Comparison of ENCODE assay signal across 8 cellular contexts in the genomic region with DNA sequence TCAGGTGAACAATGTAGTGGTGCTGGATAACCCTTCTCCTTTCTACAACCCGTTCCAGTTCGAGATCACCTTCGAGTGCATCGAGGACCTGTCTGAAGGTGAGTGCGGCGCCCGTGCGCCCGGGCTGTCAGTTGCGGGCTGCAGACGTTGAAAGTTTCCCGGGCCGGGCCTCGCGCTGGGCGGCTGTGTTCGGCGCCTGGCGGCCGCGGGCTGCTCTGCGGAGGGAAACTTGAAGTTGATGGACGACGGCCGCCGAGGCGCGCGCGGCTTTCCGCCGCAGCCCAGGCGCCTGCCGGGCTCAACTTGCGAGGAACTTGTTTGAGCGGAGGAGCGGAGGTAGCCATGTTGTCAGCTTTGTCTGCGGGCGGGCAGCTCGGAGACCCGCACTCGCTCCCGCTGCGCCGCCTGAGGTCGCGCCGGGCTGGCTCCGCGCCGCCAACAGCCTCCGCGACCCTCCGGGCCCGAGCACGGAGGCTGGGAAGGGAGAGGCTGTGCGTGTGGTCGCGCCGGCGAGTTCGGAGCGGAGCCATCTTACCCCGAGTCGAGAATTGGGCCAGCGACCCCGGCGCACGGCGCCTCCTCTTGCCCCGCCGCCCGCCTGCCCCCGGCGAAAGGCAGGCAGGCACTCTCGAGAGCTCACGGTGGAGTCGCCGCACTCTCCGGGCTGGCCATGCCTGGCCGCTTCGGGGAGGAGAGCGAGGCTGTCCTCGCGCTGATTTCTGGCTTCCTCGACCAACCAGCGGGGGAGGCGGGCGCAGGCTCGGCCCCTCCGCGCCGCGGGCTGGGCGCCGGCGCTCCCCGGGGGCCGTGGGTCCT. TPM values are rescaled to one million over a fixed set of nuclear protein-coding genes. Genes with fewer than 3 reads are reported as not detected.
DNase-seq lines count a peak whose midpoint lies in the region; ATAC-seq and TF ChIP-seq lines count a peak whose summit lies in the region.

No MANE protein-coding gene starts in this region.

- TF ChIP-seq CTCF in retinal pigment epithelial cell (conservative IDR thresholded peaks at IDR 0.05; ENCODE audit: low read depth, low read length) = no peak

- H3K4me3 ChIP-seq in retinal pigment epithelial cell (ENCODE audit: low read length) = peak overlapping the region; percentile 68

- H3K4me1 Mint-ChIP-seq in T-helper 1 cell treated with Interleukin-12 subunit alpha and Interleukin-12 subunit beta and Interleukin-4 antibody, amounts not matched to agents 30 μg/mL and 1 μg/mL, for 36 hours (ENCODE audit: low read depth) = peaks cover 42% of the 10 kb centered on the region

- ATAC-seq in GM21526 (IDR thresholded peaks at IDR 0.05; ENCODE audit: low FRiP score, unreplicated experiment) = peak; percentile 33

- DNase-seq in Daoy (ENCODE audit: low read depth) = peak; percentile 68
- peak; percentile 22 for DNase-seq in HuH-7 (ENCODE audit: low spot score)
- peak in 52 of 58 donors; percentile 10 to 78 (median 59) for DNase-seq in anterior cingulate cortex (lab: John Stamatoyannopoulos, UW)
- peak; percentile 69 for DNase-seq in hepatic stellate cell (ENCODE audit: low spot score)
- no peak for DNase-seq in retinal pigment epithelial cell (ENCODE audit: low read depth)
- DNase-seq in A172 (ENCODE audit: low spot score) = no peak

- H3K9me3 Mint-ChIP-seq in T-helper 1 cell treated with Interleukin-12 subunit alpha and Interleukin-12 subunit beta and Interleukin-4 antibody, amounts not matched to agents 30 μg/mL and 1 μg/mL, for 36 hours = no peaks in the 10 kb centered on the region

- peak overlapping the region; percentile 91 for H3K4me3 Mint-ChIP-seq in T-helper 1 cell treated with Interleukin-12 subunit alpha and Interleukin-12 subunit beta and Interleukin-4 antibody, amounts not matched to agents 30 μg/mL and 1 μg/mL, for 36 hours

- H3K27ac Mint-ChIP-seq in T-helper 1 cell treated with Interleukin-12 subunit alpha and Interleukin-12 subunit beta and Interleukin-4 antibody, amounts not matched to agents 30 μg/mL and 1 μg/mL, for 36 hours = peak overlapping the region; percentile 99

- peaks cover 21% of the 10 kb centered on the region for H3K36me3 Mint-ChIP-seq in T-helper 1 cell treated with Interleukin-12 subunit alpha and Interleukin-12 subunit beta and Interleukin-4 antibody, amounts not matched to agents 30 μg/mL and 1 μg/mL, for 36 hours (ENCODE audit: low read depth)

- H3K27me3 Mint-ChIP-seq in T-helper 1 cell treated with Interleukin-12 subunit alpha and Interleukin-12 subunit beta and Interleukin-4 antibody, amounts not matched to agents 30 μg/mL and 1 μg/mL, for 36 hours (ENCODE audit: low read depth) = no peaks in the 10 kb centered on the region

RNA-seq across cellular contexts. Expression of gene ASF1A, which starts 0.7 kb away (rescaled TPM):
- 41.5 and 42.5 TPM in 2 replicates for total RNA-seq in Daoy (2014; rRNA removed; shearing (Covaris generic))
- total RNA-seq in A172 (2014; rRNA removed; shearing (Covaris generic)) = 46.9 and 54.8 TPM in 2 replicates

RNA-seq across cellular contexts. Expression of gene MCM9, which starts 40.3 kb away (rescaled TPM):
- total RNA-seq in Daoy (2014; rRNA removed; shearing (Covaris generic)) = 6.9 and 17.1 TPM in 2 replicates
- 5.1 and 9.7 TPM in 2 replicates for total RNA-seq in A172 (2014; rRNA removed; shearing (Covaris generic))

Comparison
In these comparisons a context has a peak if more than half of its experiments do, and no peak if none do; other contexts are left out.
1. DNase-seq: peak in Daoy (single experiment), HuH-7 (single experiment), anterior cingulate cortex (52 of 58) and hepatic stellate cell (single experiment); none in retinal pigment epithelial cell (single experiment) and A172 (single experiment).